ENCODE assay signal across 1 cellular context in the genomic region with DNA sequence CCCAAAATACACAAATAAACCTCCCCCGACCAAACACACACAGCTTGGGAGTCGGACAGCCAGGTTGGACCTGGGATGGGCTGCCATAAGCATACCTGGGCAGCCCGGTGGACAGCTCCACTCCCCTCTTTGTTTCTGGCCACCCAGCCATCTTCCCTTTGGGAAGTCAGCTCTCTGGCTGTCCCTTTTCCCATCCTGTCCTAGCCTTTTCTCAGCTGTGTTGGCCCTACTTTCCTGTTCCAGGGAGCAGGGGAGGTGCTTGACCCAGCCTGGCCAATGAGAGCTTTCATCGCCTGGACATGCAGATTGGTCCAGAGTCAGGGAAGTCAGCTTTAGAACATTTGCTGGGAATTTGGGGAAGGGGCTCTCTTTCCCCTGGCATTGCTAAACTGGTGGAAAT.
TF ChIP-seq lines count a peak whose summit lies in the region.

No MANE protein-coding gene starts in this region.

TF ChIP-seq in GM23338, 12 proteins besides CTCF, POLR2A, EP300 and RAD21 (continued from another document):
- TF ChIP-seq, protein P1, sequence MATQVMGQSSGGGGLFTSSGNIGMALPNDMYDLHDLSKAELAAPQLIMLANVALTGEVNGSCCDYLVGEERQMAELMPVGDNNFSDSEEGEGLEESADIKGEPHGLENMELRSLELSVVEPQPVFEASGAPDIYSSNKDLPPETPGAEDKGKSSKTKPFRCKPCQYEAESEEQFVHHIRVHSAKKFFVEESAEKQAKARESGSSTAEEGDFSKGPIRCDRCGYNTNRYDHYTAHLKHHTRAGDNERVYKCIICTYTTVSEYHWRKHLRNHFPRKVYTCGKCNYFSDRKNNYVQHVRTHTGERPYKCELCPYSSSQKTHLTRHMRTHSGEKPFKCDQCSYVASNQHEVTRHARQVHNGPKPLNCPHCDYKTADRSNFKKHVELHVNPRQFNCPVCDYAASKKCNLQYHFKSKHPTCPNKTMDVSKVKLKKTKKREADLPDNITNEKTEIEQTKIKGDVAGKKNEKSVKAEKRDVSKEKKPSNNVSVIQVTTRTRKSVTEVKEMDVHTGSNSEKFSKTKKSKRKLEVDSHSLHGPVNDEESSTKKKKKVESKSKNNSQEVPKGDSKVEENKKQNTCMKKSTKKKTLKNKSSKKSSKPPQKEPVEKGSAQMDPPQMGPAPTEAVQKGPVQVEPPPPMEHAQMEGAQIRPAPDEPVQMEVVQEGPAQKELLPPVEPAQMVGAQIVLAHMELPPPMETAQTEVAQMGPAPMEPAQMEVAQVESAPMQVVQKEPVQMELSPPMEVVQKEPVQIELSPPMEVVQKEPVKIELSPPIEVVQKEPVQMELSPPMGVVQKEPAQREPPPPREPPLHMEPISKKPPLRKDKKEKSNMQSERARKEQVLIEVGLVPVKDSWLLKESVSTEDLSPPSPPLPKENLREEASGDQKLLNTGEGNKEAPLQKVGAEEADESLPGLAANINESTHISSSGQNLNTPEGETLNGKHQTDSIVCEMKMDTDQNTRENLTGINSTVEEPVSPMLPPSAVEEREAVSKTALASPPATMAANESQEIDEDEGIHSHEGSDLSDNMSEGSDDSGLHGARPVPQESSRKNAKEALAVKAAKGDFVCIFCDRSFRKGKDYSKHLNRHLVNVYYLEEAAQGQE (IDR thresholded peaks at IDR 0.05; ENCODE audit: unreplicated experiment) = no peak
- TF ChIP-seq STAT1 (IDR thresholded peaks at IDR 0.05; ENCODE audit: unreplicated experiment) (no peak), NANOG (IDR thresholded peaks at IDR 0.05; ENCODE audit: borderline replicate concordance) (no peak), ZNF114 (CRISPR knock-in tag; IDR thresholded peaks at IDR 0.05) (no peak)
